Comparison of ENCODE assay signal across 17 cellular contexts in genomic region chrX:9832811-9833210, GRCh38. TPM values are rescaled to one million over a fixed set of nuclear protein-coding genes. Genes with fewer than 3 reads are reported as not detected.
DNase-seq lines count a peak whose midpoint lies in the region; ATAC-seq and TF ChIP-seq lines count a peak whose summit lies in the region.
"Had no signal": no experiment of that assay in that cellular context is flagged by ENCODE, and none has a peak within 500 bp of the region (broad histone marks: within the 10 kb centered on the region; RNA-seq: fewer than 3 reads in every experiment).

No MANE protein-coding gene starts in this region.

- intact Hi-C loops in dendritic cell treated with granulocyte-macrophage colony-stimulating factor and Interleukin-4, amounts not matched to agents 40 ng/mL and 50 ng/mL, for 4 days (cut with micrococcal nuclease) = no loop called here
- intact Hi-C loops in naive thymus-derived CD4-positive, alpha-beta T cell (cut with micrococcal nuclease) = no loop called here

- H3K9me3 ChIP-seq in naive thymus-derived CD4-positive, alpha-beta T cell (ENCODE audit: control insufficient read depth in 2 of 3, low read length in 3 of 3) = no peaks in the 10 kb centered on the region

- no peak for TF ChIP-seq CTCF in HL-60 (IDR thresholded peaks at IDR 0.05; ENCODE audit: insufficient read depth, low read length)

- H3K27me3 Mint-ChIP-seq in dendritic cell treated with granulocyte-macrophage colony-stimulating factor and Interleukin-4, amounts not matched to agents 40 ng/mL and 50 ng/mL, for 4 days = peaks cover 31% of the 10 kb centered on the region
- H3K27me3 Mint-ChIP-seq in naive thymus-derived CD4-positive, alpha-beta T cell = peaks cover 0 to 8% (median 3%) of the 10 kb centered on the region in 5 donors

- peak overlapping the region; percentile 56 for H3K4me3 Mint-ChIP-seq in dendritic cell treated with granulocyte-macrophage colony-stimulating factor and Interleukin-4, amounts not matched to agents 40 ng/mL and 50 ng/mL, for 4 days
- H3K4me3 Mint-ChIP-seq in naive thymus-derived CD4-positive, alpha-beta T cell = no peak overlapping the region
- H3K4me3 Mint-ChIP-seq: activated CD8-positive, alpha-beta memory T cell treated with anti-CD3 and anti-CD28 coated beads, Interleukin-2, amount 10 ng/mL, durations not matched to agents 7 days and 5 days; central memory CD8-positive, alpha-beta T cell; nephron progenitor cell had no signal

- no peaks in the 10 kb centered on the region for H3K27me3 ChIP-seq in HL-60 (ENCODE audit: insufficient read depth, poor library complexity, severe bottlenecking)
- H3K27me3 ChIP-seq in naive thymus-derived CD4-positive, alpha-beta T cell (ENCODE audit: control insufficient read depth in 2 of 2, insufficient read depth in 2 of 2, low read length in 2 of 2) = no peaks in the 10 kb centered on the region

- H3K4me3 ChIP-seq in HL-60 (replicated peaks; ENCODE audit: insufficient read depth, low read length) = no peak overlapping the region
- no peak overlapping the region for H3K4me3 ChIP-seq in naive thymus-derived CD4-positive, alpha-beta T cell (ENCODE audit: low read length)
- H3K4me3 ChIP-seq: GM23248 had no signal

- no peaks in the 10 kb centered on the region for H3K36me3 Mint-ChIP-seq in dendritic cell treated with granulocyte-macrophage colony-stimulating factor and Interleukin-4, amounts not matched to agents 40 ng/mL and 50 ng/mL, for 4 days (ENCODE audit: low read depth)
- H3K36me3 Mint-ChIP-seq in naive thymus-derived CD4-positive, alpha-beta T cell = no peaks in the 10 kb centered on the region
- H3K36me3 Mint-ChIP-seq: activated CD8-positive, alpha-beta memory T cell treated with anti-CD3 and anti-CD28 coated beads, Interleukin-2, amount 10 ng/mL, durations not matched to agents 7 days and 5 days had no signal

- no peak overlapping the region for H3K27ac ChIP-seq in HL-60 (replicated peaks)
- H3K27ac ChIP-seq in naive thymus-derived CD4-positive, alpha-beta T cell (ENCODE audit: low read depth, low read length) = no peak overlapping the region
- H3K27ac ChIP-seq: 22Rv1, C4-2B, GM23248 had no signal

- H3K9me3 Mint-ChIP-seq in dendritic cell treated with granulocyte-macrophage colony-stimulating factor and Interleukin-4, amounts not matched to agents 40 ng/mL and 50 ng/mL, for 4 days = no peaks in the 10 kb centered on the region
- H3K9me3 Mint-ChIP-seq in naive thymus-derived CD4-positive, alpha-beta T cell = peaks cover 0 to 3% (median 0%) of the 10 kb centered on the region in 11 donors
- H3K9me3 Mint-ChIP-seq: central memory CD8-positive, alpha-beta T cell had no signal

- peak overlapping the region; percentile 46 for H3K27ac Mint-ChIP-seq in dendritic cell treated with granulocyte-macrophage colony-stimulating factor and Interleukin-4, amounts not matched to agents 40 ng/mL and 50 ng/mL, for 4 days
- no peak overlapping the region for H3K27ac Mint-ChIP-seq in naive thymus-derived CD4-positive, alpha-beta T cell
- H3K27ac Mint-ChIP-seq: activated CD8-positive, alpha-beta memory T cell treated with anti-CD3 and anti-CD28 coated beads, Interleukin-2, amount 10 ng/mL, durations not matched to agents 7 days and 5 days; nephron progenitor cell had no signal

- no peaks in the 10 kb centered on the region for H3K36me3 ChIP-seq in naive thymus-derived CD4-positive, alpha-beta T cell (ENCODE audit: control insufficient read depth in 2 of 3, insufficient read depth in 3 of 3, low read length in 3 of 3)

- peak; percentile 52 for ATAC-seq in naive thymus-derived CD4-positive, alpha-beta T cell
- no peak for ATAC-seq in GM18870 (IDR thresholded peaks at IDR 0.05; ENCODE audit: unreplicated experiment)
- ATAC-seq: activated CD4-positive, CD25-positive, alpha-beta regulatory T cell treated with anti-CD3 and anti-CD28 coated beads, Interleukin-2, amount 50 U/mL, for 24 hours; activated CD8-positive, alpha-beta memory T cell treated with anti-CD3 and anti-CD28 coated beads, Interleukin-2, amount 10 ng/mL, durations not matched to agents 7 days and 5 days had no signal

- DNase-seq in DMS53 (lab: John Stamatoyannopoulos, UW) (peak; percentile 11), DMS53 treated with DMSO at 0.1 percent for 48 hours (lab: John Stamatoyannopoulos, UW; ENCODE audit: unreplicated experiment) (no peak), HL-60 (ENCODE audit: low read depth in 1 of 2, low spot score in 1 of 2) (peak; percentile 1 to 7), NCI-H2227 treated with DMSO at 0.1 percent for 48 hours (lab: John Stamatoyannopoulos, UW) (no peak)
- no peak for DNase-seq in naive thymus-derived CD4-positive, alpha-beta T cell
- DNase-seq in stimulated activated CD8-positive, alpha-beta memory T cell treated with anti-CD3 and anti-CD28 coated beads, Interleukin-4, amount 100 ng/mL, for 48 hours = no peak
- DNase-seq: activated CD8-positive, alpha-beta memory T cell treated with anti-CD3 and anti-CD28 coated beads, Interleukin-2, amount 10 ng/mL, durations not matched to agents 7 days and 5 days; GM23248; nephron progenitor cell; NK-92 treated with Interleukin-12 subunit alpha and Interleukin-12 subunit beta, amount 100 ng/mL, for 24 hours; stimulated activated naive CD4-positive, alpha-beta T cell treated with Interleukin-2 at 50 U/mL for 16 hours had no signal

- POLR2A ChIA-PET in naive thymus-derived CD4-positive, alpha-beta T cell (lab: Charles Lee) = no interaction called here

- H3K4me1 ChIP-seq in naive thymus-derived CD4-positive, alpha-beta T cell (ENCODE audit: control insufficient read depth in 2 of 2, insufficient read depth in 2 of 2, low read length in 2 of 2) = no peaks in the 10 kb centered on the region

- peaks cover 17% of the 10 kb centered on the region for H3K4me1 Mint-ChIP-seq in dendritic cell treated with granulocyte-macrophage colony-stimulating factor and Interleukin-4, amounts not matched to agents 40 ng/mL and 50 ng/mL, for 4 days (ENCODE audit: low read depth)
- H3K4me1 Mint-ChIP-seq in naive thymus-derived CD4-positive, alpha-beta T cell = peaks cover 0 to 3% (median 0%) of the 10 kb centered on the region in 7 donors
- H3K4me1 Mint-ChIP-seq: central memory CD8-positive, alpha-beta T cell had no signal

- CTCF ChIA-PET in naive thymus-derived CD4-positive, alpha-beta T cell (lab: Charles Lee) = no interaction called here

RNA-seq across cellular contexts. Expression of gene SHROOM2, which starts 46.6 kb away (rescaled TPM):
- total RNA-seq in naive thymus-derived CD4-positive, alpha-beta T cell = not detected
- polyA plus RNA-seq in naive thymus-derived CD4-positive, alpha-beta T cell = not detected
- total RNA-seq: activated CD8-positive, alpha-beta memory T cell treated with anti-CD3 and anti-CD28 coated beads, Interleukin-2, amount 10 ng/mL, durations not matched to agents 7 days and 5 days had no signal

Comparison
In these comparisons a context has a peak if more than half of its experiments do, and no peak if none do; other contexts are left out.
1. DNase-seq: peak in DMS53 (single experiment) and HL-60 (2 of 2); none in DMS53 treated with DMSO at 0.1 percent for 48 hours (single experiment), naive thymus-derived CD4-positive, alpha-beta T cell (0 of 9), NCI-H2227 treated with DMSO at 0.1 percent for 48 hours (single experiment) and stimulated activated CD8-positive, alpha-beta memory T cell treated with anti-CD3 and anti-CD28 coated beads, Interleukin-4, amount 100 ng/mL, for 48 hours (single experiment).